25 cellular contexts compared by ENCODE assay signal in genomic region chr10:1214882-1215540, GRCh38.
"Had no signal": no experiment of that assay in that cellular context is flagged by ENCODE, and none has a peak within 500 bp of the region (broad histone marks: within the 10 kb centered on the region; RNA-seq: fewer than 3 reads in every experiment).

No MANE protein-coding gene starts in this region.

- H3K4me1 Mint-ChIP-seq: activated CD4-positive, alpha-beta T cell treated with anti-CD3 and anti-CD28 coated beads for 36 hours; activated naive CD8-positive, alpha-beta T cell treated with anti-CD3 and anti-CD28 coated beads, Interleukin-2, amount 50 U/mL, for 24 hours had no signal

- DNase-seq: activated CD4-positive, alpha-beta T cell treated with anti-CD3 and anti-CD28 coated beads for 36 hours; activated CD8-positive, alpha-beta T cell treated with anti-CD3 and anti-CD28 coated beads, Interleukin-2, amount 10 ng/mL, durations not matched to agents 7 days and 5 days; activated effector memory CD4-positive, alpha-beta T cell treated with anti-CD3 and anti-CD28 coated beads, Interleukin-2, amount 50 U/mL, for 16 hours; activated naive CD4-positive, alpha-beta T cell treated with Interleukin-2 at 50 U/mL for 16 hours; activated naive CD8-positive, alpha-beta T cell treated with anti-CD3 and anti-CD28 coated beads, Interleukin-2, amount 50 U/mL, for 24 hours; activated T-cell treated with anti-CD3 and anti-CD28 coated beads, Interleukin-2, amount 50 U/mL, for 4 hours; amniotic stem cell; body of pancreas; Karpas-422; NCI-H1105 treated with DMSO at 0.1 percent for 48 hours; NCI-H1436 treated with DMSO at 0.1 percent for 48 hours; NCI-H187; NCI-H2081; NCI-H446; NCI-H524; Right ventricle myocardium superior; SJCRH30; SK-N-SH; T-helper 1 cell; WERI-Rb-1 had no signal

- H3K27me3 ChIP-seq: ascending aorta, body of pancreas, Peyer's patch, SJCRH30 had no signal

- ATAC-seq: activated CD4-positive, alpha-beta T cell treated with anti-CD3 and anti-CD28 coated beads for 36 hours; activated CD8-positive, alpha-beta T cell treated with anti-CD3 and anti-CD28 coated beads, Interleukin-2, amount 10 ng/mL, durations not matched to agents 7 days and 5 days; activated naive CD4-positive, alpha-beta T cell treated with anti-CD3 and anti-CD28 coated beads, Interleukin-2, amount 50 U/mL, for 72 hours; activated naive CD8-positive, alpha-beta T cell treated with anti-CD3 and anti-CD28 coated beads, Interleukin-2, amount 50 U/mL, for 24 hours; activated T-cell treated with anti-CD3 and anti-CD28 coated beads, Interleukin-2, amount 50 U/mL, for 4 hours; body of pancreas; K562 had no signal

- H3K27ac ChIP-seq: ascending aorta, body of pancreas, Peyer's patch, RWPE1, SJCRH30, WERI-Rb-1 had no signal

- H3K27ac Mint-ChIP-seq: activated CD4-positive, alpha-beta T cell treated with anti-CD3 and anti-CD28 coated beads for 36 hours; activated CD8-positive, alpha-beta T cell treated with anti-CD3 and anti-CD28 coated beads, Interleukin-2, amount 10 ng/mL, durations not matched to agents 7 days and 5 days; activated naive CD4-positive, alpha-beta T cell treated with anti-CD3 and anti-CD28 coated beads, Interleukin-2, amount 50 U/mL, for 72 hours; activated naive CD8-positive, alpha-beta T cell treated with anti-CD3 and anti-CD28 coated beads, Interleukin-2, amount 50 U/mL, for 24 hours had no signal

- H3K36me3 Mint-ChIP-seq: activated naive CD4-positive, alpha-beta T cell treated with anti-CD3 and anti-CD28 coated beads, Interleukin-2, amount 50 U/mL, for 72 hours had no signal

- H3K4me1 ChIP-seq: ascending aorta, body of pancreas, Peyer's patch, SJCRH30 had no signal

- H3K4me2 ChIP-seq: SK-N-SH had no signal

- H3K9me3 ChIP-seq: ascending aorta, body of pancreas, Peyer's patch, SJCRH30, SK-N-SH had no signal

- H3K9ac ChIP-seq: SK-N-SH had no signal

- H3K4me3 Mint-ChIP-seq: activated CD4-positive, alpha-beta T cell treated with anti-CD3 and anti-CD28 coated beads for 36 hours; activated CD8-positive, alpha-beta T cell treated with anti-CD3 and anti-CD28 coated beads, Interleukin-2, amount 10 ng/mL, durations not matched to agents 7 days and 5 days; activated naive CD8-positive, alpha-beta T cell treated with anti-CD3 and anti-CD28 coated beads, Interleukin-2, amount 50 U/mL, for 24 hours; activated T-cell treated with anti-CD3 and anti-CD28 coated beads, Interleukin-2, amount 50 U/mL, for 4 hours had no signal

- H3K27me3 Mint-ChIP-seq: activated naive CD8-positive, alpha-beta T cell treated with anti-CD3 and anti-CD28 coated beads, Interleukin-2, amount 50 U/mL, for 24 hours had no signal

- H3K9me3 Mint-ChIP-seq: activated naive CD4-positive, alpha-beta T cell treated with anti-CD3 and anti-CD28 coated beads, Interleukin-2, amount 50 U/mL, for 72 hours; activated naive CD8-positive, alpha-beta T cell treated with anti-CD3 and anti-CD28 coated beads, Interleukin-2, amount 50 U/mL, for 24 hours; activated T-cell treated with anti-CD3 and anti-CD28 coated beads, Interleukin-2, amount 50 U/mL, for 4 hours had no signal
